In the genomic region with DNA sequence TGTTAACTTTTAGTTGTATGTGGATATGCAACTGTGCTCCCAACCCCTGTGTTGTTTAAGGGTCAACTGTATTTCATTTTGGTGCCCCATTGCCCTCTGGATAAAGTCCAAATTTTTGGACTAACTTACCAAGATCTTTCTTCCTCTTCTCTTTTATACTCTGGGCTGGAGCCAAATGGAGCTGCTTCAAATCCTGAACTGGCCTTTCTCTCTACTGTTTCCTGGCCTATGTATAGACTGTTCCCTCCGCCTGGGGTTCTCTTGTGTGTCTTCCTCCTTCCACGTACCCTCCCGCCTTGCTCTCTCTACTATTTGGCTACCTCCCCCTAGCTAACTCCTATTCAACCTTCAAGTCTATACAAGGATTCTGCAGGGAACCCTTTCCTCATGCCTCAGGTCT, we compare ENCODE assay signal across 17 cellular contexts. TPM values are rescaled to one million over a fixed set of nuclear protein-coding genes. Genes with fewer than 3 reads are reported as not detected.
DNase-seq lines count a peak whose midpoint lies in the region; ATAC-seq, FAIRE-seq and TF ChIP-seq lines count a peak whose summit lies in the region.
"Had no signal": no experiment of that assay in that cellular context is flagged by ENCODE, and none has a peak within 500 bp of the region (broad histone marks: within the 10 kb centered on the region; RNA-seq: fewer than 3 reads in every experiment).

No MANE protein-coding gene starts in this region.

- no peak for TF ChIP-seq RAD21 in K562 (CRISPR knock-in tag; conservative IDR thresholded peaks at IDR 0.05 in 1 of 2, IDR thresholded peaks at IDR 0.05 in 1 of 2)
- TF ChIP-seq RAD21 in SK-N-SH (IDR thresholded peaks at IDR 0.05; ENCODE audit: low read length) = no peak

- CTCF ChIA-PET in K562 (lab: Yijun Ruan, JAX; ENCODE audit: low intra/inter-chr PET ratio) = interaction anchor here (0.6 kb wide), 1 partner anchor 496 kb away, joined by 3 read pairs; no protein-coding TSS in a partner anchor
- CTCF ChIA-PET in SK-N-SH (lab: Yijun Ruan, JAX) = no interaction called here

- TF ChIP-seq POLR2A in heart left ventricle (IDR thresholded peaks at IDR 0.05) (no peak), K562 (conservative IDR thresholded peaks at IDR 0.05) (no peak)

- no peaks in the 10 kb centered on the region for H3K27me3 Mint-ChIP-seq in mesothelial cell of epicardium (ENCODE audit: low read depth)

- no TSS peak for BruUV-seq in K562 (replicated peaks; lab: Mats Ljungman, UMichigan)

- H3K9me2 ChIP-seq in SK-N-SH = no peaks in the 10 kb centered on the region

- WGBS in heart left ventricle, 4 donors = 48 to 61% (median 58%) methylated on average over 3 of the region's 3 CpGs
- WGBS in K562 (ENCODE audit: insufficient coverage, low coverage, missing lambda C conversion rate) = 35% methylated on average over 3 of the region's 3 CpGs
- 95% methylated on average over 3 of the region's 3 CpGs for WGBS in SK-N-SH (ENCODE audit: low lambda C conversion rate)

- H3K4me3 Mint-ChIP-seq in mesothelial cell of epicardium = no peak overlapping the region

- peaks cover 3% of the 10 kb centered on the region for H3K9me3 Mint-ChIP-seq in mesothelial cell of epicardium

- H3K36me3 ChIP-seq in heart left ventricle (no peaks in the 10 kb centered on the region), K562 (ENCODE audit: control insufficient read depth, insufficient read depth, low read length) (no peaks in the 10 kb centered on the region), SK-N-SH (replicated peaks in 1 of 2; ENCODE audit: control insufficient read depth in 1 of 2, insufficient read depth in 2 of 2, low read length in 1 of 2) (no peaks in the 10 kb centered on the region)
- H3K36me3 ChIP-seq: BLaER1 treated with 17β-estradiol and CSF1 and Interleukin-3, amounts not matched to agents 10 nM and 100 nM; Peyer's patch had no signal

- no peaks in the 10 kb centered on the region for H3K9me1 ChIP-seq in K562 (ENCODE audit: control insufficient read depth, insufficient read depth, low read length)

- no peaks in the 10 kb centered on the region for H4K20me1 ChIP-seq in K562 (replicated peaks; ENCODE audit: control insufficient read depth, insufficient read depth, low read length)
- H4K20me1 ChIP-seq in SK-N-SH (ENCODE audit: insufficient read depth) = no peaks in the 10 kb centered on the region
- H4K20me1 ChIP-seq: BLaER1 treated with 17β-estradiol and CSF1 and Interleukin-3, amounts not matched to agents 10 nM and 100 nM had no signal

- in situ Hi-C loops in K562 (cut with MboI) = no loop called here

- H3K4me1 ChIP-seq in heart left ventricle (peaks cover 0 to 9% (median 0%) of the 10 kb centered on the region in 12 donors), K562 (replicated peaks in 1 of 2; ENCODE audit: control insufficient read depth in 2 of 2, insufficient read depth in 2 of 2, low read length in 2 of 2) (peaks cover 10 to 53% of the 10 kb centered on the region in 2 experiments), SK-N-SH (ENCODE audit: control insufficient read depth in 1 of 2, insufficient read depth in 2 of 2, low read depth in 1 of 2, low read length in 1 of 2) (no peaks in the 10 kb centered on the region)
- H3K4me1 ChIP-seq: Peyer's patch had no signal

- H3K4me3 ChIP-seq in heart left ventricle (no peak overlapping the region), K562 (no peak overlapping the region), SK-N-SH (ENCODE audit: low read depth in 2 of 2, low read length in 1 of 2) (no peak overlapping the region)
- H3K4me3 ChIP-seq: BLaER1 treated with 17β-estradiol and CSF1 and Interleukin-3, amounts not matched to agents 10 nM and 100 nM; Peyer's patch had no signal

- H3K27ac ChIP-seq in heart left ventricle (no peak overlapping the region), K562 (ENCODE audit: extremely low read depth, low read depth, low read length) (peak overlapping the region; percentile 48; the same call in 2 of the 3 replicates), SK-N-SH (ENCODE audit: low read depth in 2 of 2, low read length in 1 of 2) (no peak overlapping the region)
- H3K27ac ChIP-seq: BLaER1 treated with 17β-estradiol and CSF1 and Interleukin-3, amounts not matched to agents 10 nM and 100 nM; Peyer's patch had no signal

- no peaks in the 10 kb centered on the region for H3K9me3 ChIP-seq in heart left ventricle
- no peaks in the 10 kb centered on the region for H3K9me3 ChIP-seq in K562 (replicated peaks; ENCODE audit: control insufficient read depth, insufficient read depth, low read depth, low read length)
- H3K9me3 ChIP-seq in SK-N-SH = no peaks in the 10 kb centered on the region
- H3K9me3 ChIP-seq: BLaER1 treated with 17β-estradiol and CSF1 and Interleukin-3, amounts not matched to agents 10 nM and 100 nM; Peyer's patch had no signal

- H3F3A ChIP-seq in SK-N-SH (replicated peaks; ENCODE audit: insufficient read depth) = no peaks in the 10 kb centered on the region

- intact Hi-C loops in Right ventricle myocardium superior (cut with DNase I) = no loop called here
- intact Hi-C loops in heart left ventricle (cut with DNase I) = loop anchor here in 1 of 10 donors (10.0 kb wide), 1 partner anchor 209 kb away; the partner anchor contains the start of genes SASS6 and TRMT13
- intact Hi-C loops in K562 (cut with micrococcal nuclease) = loop anchor here (5.0 kb wide), 1 partner anchor 307 kb away; a partner anchor contains a TSS

- DNase-seq in Right ventricle myocardium superior (no peak), heart left ventricle (no peak), K562 (ENCODE audit: extremely low read depth in 1 of 4, low spot score in 3 of 4) (no peak), medulla oblongata (ENCODE audit: extremely low spot score) (peak; percentile 51), mesothelial cell of epicardium (ENCODE audit: low spot score in 2 of 2, unreplicated experiment in 2 of 2) (no peak), SK-N-SH (no peak)
- DNase-seq in stimulated activated naive CD8-positive, alpha-beta T cell treated with anti-CD3 and anti-CD28 coated beads, Interleukin-15, Interleukin-2, amounts not matched to agents 100 U/mL and 50 U/mL, for 24 hours = no peak
- DNase-seq: DMS79 treated with DMSO at 0.1 percent for 48 hours, NCI-H1048, NCI-H1436 treated with DMSO at 0.1 percent for 48 hours, NCI-H2081, NCI-H510A treated with DMSO at 0.1 percent for 48 hours, NCI-H82, Peyer's patch, SHP77 had no signal

- peak; percentile 34 for ATAC-seq in Right ventricle myocardium superior (ENCODE audit: poor library complexity)
- ATAC-seq in heart left ventricle = no peak
- peak; percentile 11 for ATAC-seq in K562
- ATAC-seq in stimulated activated naive CD8-positive, alpha-beta T cell treated with anti-CD3 and anti-CD28 coated beads, Interleukin-15, Interleukin-2, amounts not matched to agents 100 U/mL and 50 U/mL, for 24 hours = no peak
- no peak for ATAC-seq in GM19023 (IDR thresholded peaks at IDR 0.05; ENCODE audit: unreplicated experiment)

- TF ChIP-seq CTCF in heart left ventricle (IDR thresholded peaks at IDR 0.05) = no peak
- TF ChIP-seq CTCF in K562 (IDR thresholded peaks at IDR 0.05 in 2 of 3, conservative IDR thresholded peaks at IDR 0.05 in 1 of 3; ENCODE audit: insufficient read depth in 2 of 3, low read depth in 1 of 3, low read length in 3 of 3) = no peak
- no peak for TF ChIP-seq CTCF in mesothelial cell of epicardium (IDR thresholded peaks at IDR 0.05; ENCODE audit: unreplicated experiment)
- no peak for TF ChIP-seq CTCF in SK-N-SH (IDR thresholded peaks at IDR 0.05)

- H3K9ac ChIP-seq in K562 (ENCODE audit: insufficient read depth in 1 of 2, low read depth in 2 of 2, low read length in 2 of 2) = peak overlapping the region in 1 of 2 experiments; percentile 61; a peak in 1 of 4 replicates
- H3K9ac ChIP-seq in SK-N-SH = no peak overlapping the region
- H3K9ac ChIP-seq: BLaER1 treated with 17β-estradiol and CSF1 and Interleukin-3, amounts not matched to agents 10 nM and 100 nM had no signal

- H3K27me3 ChIP-seq in heart left ventricle = no peaks in the 10 kb centered on the region
- H3K27me3 ChIP-seq in K562 (ENCODE audit: control insufficient read depth in 2 of 2, insufficient read depth in 2 of 2, low read length in 2 of 2) = no peaks in the 10 kb centered on the region
- no peaks in the 10 kb centered on the region for H3K27me3 ChIP-seq in SK-N-SH (ENCODE audit: insufficient read depth)
- H3K27me3 ChIP-seq: BLaER1 treated with 17β-estradiol and CSF1 and Interleukin-3, amounts not matched to agents 10 nM and 100 nM; Peyer's patch had no signal

- no peak overlapping the region for H3K27ac Mint-ChIP-seq in mesothelial cell of epicardium

- peak overlapping the region; percentile 90 for H2AFZ ChIP-seq in K562 (ENCODE audit: low read depth, low read length)
- H2AFZ ChIP-seq in SK-N-SH (ENCODE audit: low read depth) = no peak overlapping the region

- POLR2A ChIA-PET in K562 (lab: Yijun Ruan, JAX) (interaction anchor here (0.7 kb wide), 1 partner anchor 198 kb away, joined by 3 read pairs; no protein-coding TSS in a partner anchor), SK-N-SH (lab: Yijun Ruan, JAX) (no interaction called here)

- no peaks in the 10 kb centered on the region for H3K4me1 Mint-ChIP-seq in mesothelial cell of epicardium

- TF ChIP-seq EP300 in K562 (IDR thresholded peaks at IDR 0.05; ENCODE audit: low read length) = no peak
- TF ChIP-seq EP300 in SK-N-SH (IDR thresholded peaks at IDR 0.05; ENCODE audit: borderline replicate concordance in 1 of 2, low read depth in 1 of 2, low read length in 1 of 2) = no peak

- H3K79me2 ChIP-seq in K562 (ENCODE audit: control insufficient read depth, insufficient read depth, low read length) = no peaks in the 10 kb centered on the region; the same call in 2 of the 3 replicates
- H3K79me2 ChIP-seq in SK-N-SH (ENCODE audit: insufficient read depth) = no peaks in the 10 kb centered on the region

- H3K36me3 Mint-ChIP-seq in mesothelial cell of epicardium = no peaks in the 10 kb centered on the region

- no peak for FAIRE-seq in K562 (lab: Jason Lieb, UNC)

- H3K4me2 ChIP-seq in K562 (ENCODE audit: insufficient read depth, low read length) (no peak overlapping the region), SK-N-SH (no peak overlapping the region)
- H3K4me2 ChIP-seq: BLaER1 treated with 17β-estradiol and CSF1 and Interleukin-3, amounts not matched to agents 10 nM and 100 nM had no signal

RNA-seq across cellular contexts. Expression of gene CDC14A, which starts 8.4 kb away (rescaled TPM):
- 3.6 TPM for total RNA-seq in Right ventricle myocardium superior
- total RNA-seq in heart left ventricle = 1 to 10 TPM; 2.2 to 8.8 (median 4.4) TPM
- polyA plus RNA-seq in heart left ventricle = 1 to 10 TPM; 1.7 to 2.4 TPM
- 151 and 280 TPM in 2 replicates for total RNA-seq in K562 (2011; cell fraction: chromatin; rRNA removed; ENCODE audit: low replicate concordance)
- total RNA-seq in K562 (2011; cell fraction: nucleolus; rRNA removed) = 66.0 and 81.3 TPM in 2 replicates
- total RNA-seq in K562 (2011; cell fraction: nucleoplasm; rRNA removed) = 113 TPM in 2 replicates
- total RNA-seq in K562 (2014; rRNA removed) = 20.7 and 23.6 TPM in 2 replicates
- 50.9 and 56.3 TPM in 2 replicates for total RNA-seq in K562 (2014; rRNA removed; fragmentation: Illumina TruSeq; extraction: Trizol)
- total RNA-seq in K562 (2015; rRNA removed; fragmentation: Illumina TruSeq; extraction: Trizol) = 38.7 and 42.7 TPM in 2 replicates
- 28.4 and 30.9 TPM in 2 replicates for total RNA-seq in K562 (2021)
- 32.6 and 45.2 TPM in 2 replicates for polyA plus RNA-seq in K562 (2011; rRNA removed)
- polyA plus RNA-seq in K562 (2011; cell fraction: cytosol; rRNA removed) = 16.2 and 20.7 TPM in 2 replicates
- polyA plus RNA-seq in K562 (2011; cell fraction: nucleus; rRNA removed) = 39.5 and 41.7 TPM in 2 replicates
- 15.2 and 28.1 TPM in 2 replicates for polyA plus RNA-seq in K562 (2012)
- 58.3 and 74.3 TPM in 2 replicates for polyA plus RNA-seq in K562 (2014; fragmentation: Illumina TruSeq; extraction: Trizol)
- 10 to 100 TPM; 17.0 to 33.4 TPM for polyA plus RNA-seq in K562 (2014; fragmentation: Nextera tagmentation; extraction: Ambion mirVana)
- polyA plus RNA-seq in K562 (2014; rRNA removed) = 24.5 and 25.7 TPM in 2 replicates
- 87.6 and 93.7 TPM in 2 replicates for polyA minus RNA-seq in K562 (2011; rRNA and poly(A)+ RNA removed)
- 21.4 and 28.6 TPM in 2 replicates for polyA minus RNA-seq in K562 (2011; cell fraction: cytosol; rRNA and poly(A)+ RNA removed)
- 96.7 and 136 TPM in 2 replicates for polyA minus RNA-seq in K562 (2011; cell fraction: nucleus; rRNA and poly(A)+ RNA removed)
- 19.5 to 21.4 TPM (median 20.1 TPM) in 3 replicates for total RNA-seq in mesothelial cell of epicardium
- polyA plus RNA-seq in SK-N-SH (2012; rRNA removed) = 2.2 and 2.8 TPM in 2 replicates
- 3.1 and 3.7 TPM in 2 replicates for polyA plus RNA-seq in SK-N-SH (2012; cell fraction: cytosol; rRNA removed)
- 3.1 and 6.3 TPM in 2 replicates for polyA plus RNA-seq in SK-N-SH (2012; cell fraction: nucleus; rRNA removed)

Comparison
In these comparisons a context has a peak if more than half of its experiments do, and no peak if none do; other contexts are left out.
1. ATAC-seq: peak in Right ventricle myocardium superior (single experiment) and K562 (single experiment); none in heart left ventricle (0 of 4), stimulated activated naive CD8-positive, alpha-beta T cell treated with anti-CD3 and anti-CD28 coated beads, Interleukin-15, Interleukin-2, amounts not matched to agents 100 U/mL and 50 U/mL, for 24 hours (single experiment) and GM19023 (single experiment).